Comparison of ENCODE assay signal across 17 cellular contexts in genomic region chr3:157393076-157393475, GRCh38. TPM values are rescaled to one million over a fixed set of nuclear protein-coding genes. Genes with fewer than 3 reads are reported as not detected.
DNase-seq lines count a peak whose midpoint lies in the region; ATAC-seq, FAIRE-seq and TF ChIP-seq lines count a peak whose summit lies in the region.
"Had no signal": no experiment of that assay in that cellular context is flagged by ENCODE, and none has a peak within 500 bp of the region (broad histone marks: within the 10 kb centered on the region; RNA-seq: fewer than 3 reads in every experiment).

No MANE protein-coding gene starts in this region.

- TF ChIP-seq CTCF in bronchial epithelial cell (IDR thresholded peaks at IDR 0.05; ENCODE audit: insufficient read depth, low read length, severe bottlenecking), result no peak
- TF ChIP-seq CTCF in fibroblast of the aortic adventitia (IDR thresholded peaks at IDR 0.05; ENCODE audit: insufficient read depth, low read length), result no peak
- TF ChIP-seq CTCF in osteocyte (IDR thresholded peaks at IDR 0.05), result no peak

- no peaks in the 10 kb centered on the region for H3K27me3 Mint-ChIP-seq in osteocyte (ENCODE audit: unreplicated experiment)

- ATAC-seq in HG03432 (IDR thresholded peaks at IDR 0.05; ENCODE audit: unreplicated experiment) (no peak), GM18519 (IDR thresholded peaks at IDR 0.05; ENCODE audit: low FRiP score, unreplicated experiment) (no peak)
- ATAC-seq: K562 had no signal

- no peak for FAIRE-seq in bronchial epithelial cell (lab: Jason Lieb, UNC)
- FAIRE-seq: A204.1, GM18507, H1, K562 had no signal

- H3K4me3 ChIP-seq in bronchial epithelial cell (ENCODE audit: low read depth, low read length) (no peak overlapping the region), fibroblast of the aortic adventitia (ENCODE audit: low read depth, low read length) (no peak overlapping the region)
- H3K4me3 ChIP-seq: HAP-1, K562 had no signal

- no peaks in the 10 kb centered on the region for H3K36me3 Mint-ChIP-seq in osteocyte (ENCODE audit: unreplicated experiment)
- H3K36me3 Mint-ChIP-seq: CD4-positive, alpha-beta memory T cell had no signal

- no peak overlapping the region for H3K27ac Mint-ChIP-seq in osteocyte (ENCODE audit: unreplicated experiment)
- H3K27ac Mint-ChIP-seq: CD4-positive, alpha-beta memory T cell; HFFc6 had no signal

- no peak overlapping the region for H3K4me3 Mint-ChIP-seq in osteocyte (ENCODE audit: unreplicated experiment)
- H3K4me3 Mint-ChIP-seq: CD4-positive, alpha-beta memory T cell; HFFc6 had no signal

- H3K4me1 Mint-ChIP-seq in osteocyte (ENCODE audit: unreplicated experiment), result peaks cover 6% of the 10 kb centered on the region
- H3K4me1 Mint-ChIP-seq: CD4-positive, alpha-beta memory T cell had no signal

- no peaks in the 10 kb centered on the region for H3K9me3 Mint-ChIP-seq in osteocyte (ENCODE audit: unreplicated experiment)
- H3K9me3 Mint-ChIP-seq: HFFc6 had no signal

- DNase-seq in EL (peak; percentile 34), NCI-H226 (peak; percentile 43), bronchial epithelial cell (ENCODE audit: low read depth) (peak; percentile 13), fibroblast of the aortic adventitia (ENCODE audit: low read depth) (peak; percentile 47), osteocyte (ENCODE audit: extremely low spot score, unreplicated experiment) (no peak)
- no peak for DNase-seq in activated CD8-positive, alpha-beta memory T cell treated with anti-CD3 and anti-CD28 coated beads, Interleukin-2, amount 50 U/mL, for 48 hours
- DNase-seq: BE2C; CD4-positive, alpha-beta memory T cell; DMS79; HFFc6 had no signal

- H3K27me3 ChIP-seq in bronchial epithelial cell (ENCODE audit: control insufficient read depth, insufficient read depth, low read length), result peaks cover 1% of the 10 kb centered on the region
- H3K27me3 ChIP-seq: BE2C had no signal

- no peaks in the 10 kb centered on the region for H3K36me3 ChIP-seq in bronchial epithelial cell (ENCODE audit: control insufficient read depth, insufficient read depth, low read length)
- H3K36me3 ChIP-seq: BE2C, HAP-1 had no signal

RNA-seq across cellular contexts. Expression of gene PTX3, which starts 43.6 kb away (rescaled TPM):
- total RNA-seq in bronchial epithelial cell (0.90 and 4.2 TPM in 2 replicates), fibroblast of the aortic adventitia (ENCODE audit: low replicate concordance) (175 and 216 TPM in 2 replicates), osteocyte (45.7 and 51.8 TPM in 2 replicates)

Comparison
In these comparisons a context has a peak if more than half of its experiments do, and no peak if none do; other contexts are left out.
1. DNase-seq: peak in EL (single experiment), NCI-H226 (single experiment), bronchial epithelial cell (single experiment) and fibroblast of the aortic adventitia (single experiment); none in activated CD8-positive, alpha-beta memory T cell treated with anti-CD3 and anti-CD28 coated beads, Interleukin-2, amount 50 U/mL, for 48 hours (single experiment) and osteocyte (single experiment).